Comparison of ENCODE assay signal across 1 cellular context in the genomic region with DNA sequence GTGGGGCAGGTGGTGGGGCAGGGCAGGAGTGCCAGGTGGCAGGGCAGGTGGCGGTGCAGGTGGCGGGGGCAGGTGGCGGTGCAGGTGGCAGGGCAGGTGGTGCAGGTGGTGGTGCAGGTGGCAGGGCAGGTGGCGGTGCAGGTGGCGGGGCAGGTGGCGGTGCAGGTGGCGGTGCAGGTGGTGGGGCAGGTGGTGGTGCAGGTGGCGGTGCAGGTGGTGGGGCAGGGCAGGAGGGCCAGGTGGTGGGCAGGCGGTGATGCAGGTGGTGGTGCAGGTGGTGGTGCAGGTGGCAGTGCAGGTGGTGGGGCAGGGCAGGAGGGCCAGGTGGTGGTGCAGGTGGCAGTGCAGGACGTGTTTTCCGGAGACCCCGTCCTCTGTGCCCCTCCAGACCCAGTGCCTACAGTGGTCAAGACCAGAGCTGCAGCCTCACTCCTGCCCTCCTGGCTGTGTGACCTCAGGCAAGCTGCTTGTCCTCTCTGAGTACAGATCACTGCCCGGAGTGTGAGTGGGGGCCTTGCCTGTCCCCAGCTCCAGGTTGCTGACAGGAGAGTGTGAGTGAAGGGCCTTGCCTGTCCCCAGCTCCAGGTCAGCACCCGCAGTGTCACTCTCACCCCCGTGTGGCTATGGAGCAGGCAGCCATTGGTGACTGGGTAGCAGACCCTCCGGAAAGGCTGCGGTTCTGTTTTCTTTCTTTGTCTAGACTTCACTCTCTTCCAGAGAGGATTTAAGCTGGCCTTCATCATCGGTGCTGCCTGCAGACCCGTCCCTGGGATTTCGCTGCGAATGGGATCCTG.
TF ChIP-seq lines count a peak whose summit lies in the region.

No MANE protein-coding gene starts in this region.

TF ChIP-seq in HepG2, 621 proteins besides CTCF, POLR2A, EP300 and RAD21:
- TF ChIP-seq U2AF2 (IDR thresholded peaks at IDR 0.05; ENCODE audit: low read depth, low read length) (no peak), CENPT (CRISPR knock-in tag; IDR thresholded peaks at IDR 0.05; ENCODE audit: low read depth) (no peak), ZNF768 (CRISPR knock-in tag; IDR thresholded peaks at IDR 0.05) (peak; percentile 98), STAT5B (CRISPR knock-in tag; IDR thresholded peaks at IDR 0.05) (no peak), CBX1 (IDR thresholded peaks at IDR 0.05; ENCODE audit: low read depth) (no peak), ZNF12 (CRISPR knock-in tag; IDR thresholded peaks at IDR 0.05) (no peak), ZNF7 (CRISPR knock-in tag; IDR thresholded peaks at IDR 0.05) (no peak), ZMYM3 (CRISPR knock-in tag; IDR thresholded peaks at IDR 0.05) (0 out of 2 replicates have a peak, but pooled peaks have one; percentile 37), ZFP90 (CRISPR knock-in tag; IDR thresholded peaks at IDR 0.05; ENCODE audit: borderline replicate concordance) (no peak), ZNF577 (CRISPR knock-in tag; IDR thresholded peaks at IDR 0.05; ENCODE audit: borderline replicate concordance, low read depth) (no peak), PLRG1 (conservative IDR thresholded peaks at IDR 0.05) (no peak), HNF4G (IDR thresholded peaks at IDR 0.05; ENCODE audit: borderline replicate concordance, low read depth, low read length) (no peak), HNF4G (CRISPR knock-in tag; IDR thresholded peaks at IDR 0.05; ENCODE audit: borderline replicate concordance, low read depth) (no peak), PRPF4 (IDR thresholded peaks at IDR 0.05; ENCODE audit: low read depth, low read length, poor library complexity, severe bottlenecking) (no peak)
- TF ChIP-seq, protein P1, sequence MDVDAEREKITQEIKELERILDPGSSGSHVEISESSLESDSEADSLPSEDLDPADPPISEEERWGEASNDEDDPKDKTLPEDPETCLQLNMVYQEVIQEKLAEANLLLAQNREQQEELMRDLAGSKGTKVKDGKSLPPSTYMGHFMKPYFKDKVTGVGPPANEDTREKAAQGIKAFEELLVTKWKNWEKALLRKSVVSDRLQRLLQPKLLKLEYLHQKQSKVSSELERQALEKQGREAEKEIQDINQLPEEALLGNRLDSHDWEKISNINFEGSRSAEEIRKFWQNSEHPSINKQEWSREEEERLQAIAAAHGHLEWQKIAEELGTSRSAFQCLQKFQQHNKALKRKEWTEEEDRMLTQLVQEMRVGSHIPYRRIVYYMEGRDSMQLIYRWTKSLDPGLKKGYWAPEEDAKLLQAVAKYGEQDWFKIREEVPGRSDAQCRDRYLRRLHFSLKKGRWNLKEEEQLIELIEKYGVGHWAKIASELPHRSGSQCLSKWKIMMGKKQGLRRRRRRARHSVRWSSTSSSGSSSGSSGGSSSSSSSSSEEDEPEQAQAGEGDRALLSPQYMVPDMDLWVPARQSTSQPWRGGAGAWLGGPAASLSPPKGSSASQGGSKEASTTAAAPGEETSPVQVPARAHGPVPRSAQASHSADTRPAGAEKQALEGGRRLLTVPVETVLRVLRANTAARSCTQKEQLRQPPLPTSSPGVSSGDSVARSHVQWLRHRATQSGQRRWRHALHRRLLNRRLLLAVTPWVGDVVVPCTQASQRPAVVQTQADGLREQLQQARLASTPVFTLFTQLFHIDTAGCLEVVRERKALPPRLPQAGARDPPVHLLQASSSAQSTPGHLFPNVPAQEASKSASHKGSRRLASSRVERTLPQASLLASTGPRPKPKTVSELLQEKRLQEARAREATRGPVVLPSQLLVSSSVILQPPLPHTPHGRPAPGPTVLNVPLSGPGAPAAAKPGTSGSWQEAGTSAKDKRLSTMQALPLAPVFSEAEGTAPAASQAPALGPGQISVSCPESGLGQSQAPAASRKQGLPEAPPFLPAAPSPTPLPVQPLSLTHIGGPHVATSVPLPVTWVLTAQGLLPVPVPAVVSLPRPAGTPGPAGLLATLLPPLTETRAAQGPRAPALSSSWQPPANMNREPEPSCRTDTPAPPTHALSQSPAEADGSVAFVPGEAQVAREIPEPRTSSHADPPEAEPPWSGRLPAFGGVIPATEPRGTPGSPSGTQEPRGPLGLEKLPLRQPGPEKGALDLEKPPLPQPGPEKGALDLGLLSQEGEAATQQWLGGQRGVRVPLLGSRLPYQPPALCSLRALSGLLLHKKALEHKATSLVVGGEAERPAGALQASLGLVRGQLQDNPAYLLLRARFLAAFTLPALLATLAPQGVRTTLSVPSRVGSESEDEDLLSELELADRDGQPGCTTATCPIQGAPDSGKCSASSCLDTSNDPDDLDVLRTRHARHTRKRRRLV (CRISPR knock-in tag; IDR thresholded peaks at IDR 0.05): no peak
- TF ChIP-seq, protein P2, sequence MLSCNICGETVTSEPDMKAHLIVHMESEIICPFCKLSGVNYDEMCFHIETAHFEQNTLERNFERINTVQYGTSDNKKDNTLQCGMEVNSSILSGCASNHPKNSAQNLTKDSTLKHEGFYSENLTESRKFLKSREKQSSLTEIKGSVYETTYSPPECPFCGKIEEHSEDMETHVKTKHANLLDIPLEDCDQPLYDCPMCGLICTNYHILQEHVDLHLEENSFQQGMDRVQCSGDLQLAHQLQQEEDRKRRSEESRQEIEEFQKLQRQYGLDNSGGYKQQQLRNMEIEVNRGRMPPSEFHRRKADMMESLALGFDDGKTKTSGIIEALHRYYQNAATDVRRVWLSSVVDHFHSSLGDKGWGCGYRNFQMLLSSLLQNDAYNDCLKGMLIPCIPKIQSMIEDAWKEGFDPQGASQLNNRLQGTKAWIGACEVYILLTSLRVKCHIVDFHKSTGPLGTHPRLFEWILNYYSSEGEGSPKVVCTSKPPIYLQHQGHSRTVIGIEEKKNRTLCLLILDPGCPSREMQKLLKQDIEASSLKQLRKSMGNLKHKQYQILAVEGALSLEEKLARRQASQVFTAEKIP (CRISPR knock-in tag; IDR thresholded peaks at IDR 0.05; ENCODE audit: borderline replicate concordance): no peak
